Comparison of ENCODE assay signal across 24 cellular contexts in the genomic region with DNA sequence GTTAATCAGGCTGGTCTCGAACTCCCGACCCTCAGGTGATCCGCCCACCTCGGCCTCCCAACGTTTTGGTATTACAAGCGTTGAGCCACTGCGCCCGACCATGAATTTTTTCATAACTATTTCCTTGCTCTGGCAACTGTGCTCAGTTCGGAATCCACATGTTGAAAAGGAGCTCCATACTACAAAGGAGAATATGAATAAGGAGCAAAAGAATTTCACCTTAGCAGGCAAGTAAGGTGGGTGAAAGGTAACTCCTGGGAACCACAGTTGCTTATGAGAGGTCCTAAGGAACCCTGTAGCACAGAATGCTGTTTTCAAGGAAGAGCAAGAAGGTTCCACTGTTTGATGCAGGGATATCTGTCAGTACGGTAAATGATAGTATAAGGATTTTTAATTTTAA.
"Had no signal": no experiment of that assay in that cellular context is flagged by ENCODE, and none has a peak within 500 bp of the region (broad histone marks: within the 10 kb centered on the region; RNA-seq: fewer than 3 reads in every experiment).

No MANE protein-coding gene starts in this region.

- H3K4me2 ChIP-seq: hepatocyte, neural progenitor cell had no signal

- H3K4me3 ChIP-seq: colonic mucosa, hepatocyte, lung, neural progenitor cell, pancreas, psoas muscle, testis, transverse colon had no signal

- H3K9me3 ChIP-seq: colonic mucosa, pancreas, psoas muscle, testis, transverse colon had no signal

- H3K27me3 Mint-ChIP-seq: naive thymus-derived CD4-positive, alpha-beta T cell; stimulated activated naive B cell treated with anti-CD40 and anti-IgM and Interleukin-4, amounts not matched to agents 10 μg/mL and 1 μg/mL and 100 μg/mL, for 72 hours; stimulated activated naive CD8-positive, alpha-beta T cell treated with anti-CD3 and anti-CD28 coated beads, Interleukin-15, amount 100 ng/mL, for 72 hours had no signal

- H3K4me1 Mint-ChIP-seq: endodermal cell, neural progenitor cell had no signal

- H3K4me3 Mint-ChIP-seq: endodermal cell; naive thymus-derived CD4-positive, alpha-beta T cell; neural progenitor cell; stimulated activated naive B cell treated with anti-CD40 and anti-IgM and Interleukin-4, amounts not matched to agents 10 μg/mL and 1 μg/mL and 100 μg/mL, for 72 hours; stimulated activated naive CD8-positive, alpha-beta T cell treated with anti-CD3 and anti-CD28 coated beads, Interleukin-15, amount 100 ng/mL, for 72 hours had no signal

- H3K9ac ChIP-seq: neural progenitor cell had no signal

- ATAC-seq: left colon; left ventricle myocardium superior; naive thymus-derived CD4-positive, alpha-beta T cell; pancreas; sciatic nerve; stimulated activated naive B cell treated with anti-CD40 and anti-IgM and Interleukin-4, amounts not matched to agents 10 μg/mL and 1 μg/mL and 100 μg/mL, for 72 hours; stimulated activated naive CD8-positive, alpha-beta T cell treated with anti-CD3 and anti-CD28 coated beads, Interleukin-15, amount 100 ng/mL, for 72 hours had no signal

- FAIRE-seq: pancreas had no signal

- H2AFZ ChIP-seq: hepatocyte, neural progenitor cell had no signal

- H3K4me1 ChIP-seq: colonic mucosa, neural progenitor cell, pancreas, testis, transverse colon had no signal

- H3K27ac ChIP-seq: colonic mucosa, hepatocyte, neural progenitor cell, pancreas, testis, transverse colon had no signal

- H3K27me3 ChIP-seq: colonic mucosa, hepatocyte, neural progenitor cell, pancreas, testis, transverse colon had no signal

- H3K27ac Mint-ChIP-seq: endodermal cell; neural progenitor cell; stimulated activated naive B cell treated with anti-CD40 and anti-IgM and Interleukin-4, amounts not matched to agents 10 μg/mL and 1 μg/mL and 100 μg/mL, for 72 hours; stimulated activated naive CD8-positive, alpha-beta T cell treated with anti-CD3 and anti-CD28 coated beads, Interleukin-15, amount 100 ng/mL, for 72 hours had no signal

- H3K9me3 Mint-ChIP-seq: endodermal cell; neural progenitor cell; stimulated activated naive B cell treated with anti-CD40 and anti-IgM and Interleukin-4, amounts not matched to agents 10 μg/mL and 1 μg/mL and 100 μg/mL, for 72 hours; stimulated activated naive CD8-positive, alpha-beta T cell treated with anti-CD3 and anti-CD28 coated beads, Interleukin-15, amount 100 ng/mL, for 72 hours had no signal

- DNase-seq: cerebellar nuclear complex; colonic mucosa; dermis blood vessel endothelial cell; effector CD4-positive, alpha-beta T cell; endodermal cell; foreskin melanocyte; left colon; left ventricle myocardium superior; mesenchymal stem cell; naive thymus-derived CD4-positive, alpha-beta T cell; occipital lobe; pancreas; psoas muscle; retina; stimulated activated CD4-positive, alpha-beta T cell treated with anti-CD3 and anti-CD28 coated beads, Interleukin-2, amount 100 ng/mL, for 24 hours; stimulated activated CD4-positive, alpha-beta T cell treated with anti-CD3 and anti-CD28 coated beads, Interleukin-4, amount 100 ng/mL, for 4 hours; stimulated activated naive B cell treated with anti-CD40 and anti-IgM and Interleukin-4, amounts not matched to agents 10 μg/mL and 1 μg/mL and 100 μg/mL, for 72 hours; stimulated activated naive CD8-positive, alpha-beta T cell treated with anti-CD3 and anti-CD28 coated beads, Interleukin-15, amount 100 ng/mL, for 72 hours; testis; transverse colon had no signal
